8 cellular contexts compared by ENCODE assay signal in genomic region chr6:90940812-90941481, GRCh38.
DNase-seq lines count a peak whose midpoint lies in the region; ATAC-seq and TF ChIP-seq lines count a peak whose summit lies in the region.

No MANE protein-coding gene starts in this region.

- H3K4me1 Mint-ChIP-seq in Caco-2 (ENCODE audit: low read depth, unreplicated experiment), result no peaks in the 10 kb centered on the region
- H3K4me1 Mint-ChIP-seq in T-helper 2 cell treated with Interferon-gamma antibody and Interleukin-4, amounts not matched to agents 5 μg/mL and 100 μg/mL, for 36 hours (ENCODE audit: low read depth), result peaks cover 5% of the 10 kb centered on the region

- no peak overlapping the region for H3K27ac Mint-ChIP-seq in Caco-2 (ENCODE audit: unreplicated experiment)
- no peak overlapping the region for H3K27ac Mint-ChIP-seq in T-helper 2 cell treated with Interferon-gamma antibody and Interleukin-4, amounts not matched to agents 5 μg/mL and 100 μg/mL, for 36 hours

- H3K9ac ChIP-seq in rectal smooth muscle tissue (ENCODE audit: low read length), result no peak overlapping the region

- no peaks in the 10 kb centered on the region for H3K9me3 ChIP-seq in Caco-2

- no peaks in the 10 kb centered on the region for H3K27me3 Mint-ChIP-seq in Caco-2 (ENCODE audit: insufficient read depth, unreplicated experiment)
- H3K27me3 Mint-ChIP-seq in T-helper 2 cell treated with Interferon-gamma antibody and Interleukin-4, amounts not matched to agents 5 μg/mL and 100 μg/mL, for 36 hours (ENCODE audit: low read depth), result peaks cover 4% of the 10 kb centered on the region

- H3K9me3 Mint-ChIP-seq in Caco-2 (ENCODE audit: unreplicated experiment), result no peaks in the 10 kb centered on the region
- H3K9me3 Mint-ChIP-seq in T-helper 2 cell treated with Interferon-gamma antibody and Interleukin-4, amounts not matched to agents 5 μg/mL and 100 μg/mL, for 36 hours, result no peaks in the 10 kb centered on the region

- H3K36me3 Mint-ChIP-seq in Caco-2 (ENCODE audit: insufficient read depth, unreplicated experiment), result no peaks in the 10 kb centered on the region
- no peaks in the 10 kb centered on the region for H3K36me3 Mint-ChIP-seq in T-helper 2 cell treated with Interferon-gamma antibody and Interleukin-4, amounts not matched to agents 5 μg/mL and 100 μg/mL, for 36 hours (ENCODE audit: low read depth)

- H3K36me3 ChIP-seq in Caco-2 (ENCODE audit: control insufficient read depth, insufficient read depth, low read length), result no peaks in the 10 kb centered on the region
- H3K36me3 ChIP-seq in rectal smooth muscle tissue (ENCODE audit: control insufficient read depth, insufficient read depth, low read length), result no peaks in the 10 kb centered on the region

- TF ChIP-seq CTCF in Caco-2 (IDR thresholded peaks at IDR 0.05; ENCODE audit: insufficient read depth in 1 of 2, low read depth in 1 of 2, low read length in 1 of 2, severe bottlenecking in 1 of 2, unreplicated experiment in 1 of 2), result peak; percentile 45 to 58

- no peaks in the 10 kb centered on the region; the same call in 1 of the 2 replicates for H3K27me3 ChIP-seq in Caco-2 (replicated peaks; ENCODE audit: control insufficient read depth, insufficient read depth, low read length)
- H3K27me3 ChIP-seq in rectal smooth muscle tissue (ENCODE audit: control insufficient read depth, insufficient read depth, low read length), result no peaks in the 10 kb centered on the region

- H3K4me1 ChIP-seq in Caco-2, result no peaks in the 10 kb centered on the region
- H3K4me1 ChIP-seq in rectal smooth muscle tissue (ENCODE audit: control insufficient read depth, insufficient read depth, low read length), result no peaks in the 10 kb centered on the region

- H3K4me3 ChIP-seq in Caco-2 (ENCODE audit: low read depth, low read length) (no peak overlapping the region), rectal smooth muscle tissue (ENCODE audit: low read length) (peak overlapping the region; percentile 15)

- BruUV-seq in Caco-2 (replicated peaks; lab: Mats Ljungman, UMichigan), result no TSS peak

- CTCF ChIA-PET in Caco-2 (lab: Charles Lee), result no interaction called here

- peak; percentile 97 for ATAC-seq in GM18909 (IDR thresholded peaks at IDR 0.05; ENCODE audit: poor library complexity, unreplicated experiment)
- peak; percentile 99 for ATAC-seq in HG03060 (IDR thresholded peaks at IDR 0.05; ENCODE audit: low read depth, unreplicated experiment)

- H3K4me3 Mint-ChIP-seq in Caco-2 (ENCODE audit: unreplicated experiment), result no peak overlapping the region
- peak overlapping the region; percentile 38 for H3K4me3 Mint-ChIP-seq in T-helper 2 cell treated with Interferon-gamma antibody and Interleukin-4, amounts not matched to agents 5 μg/mL and 100 μg/mL, for 36 hours

- H3K27ac ChIP-seq in rectal smooth muscle tissue (ENCODE audit: low read depth, low read length), result no peak overlapping the region

- peak in 1 of 2 experiments; percentile 46 for DNase-seq in Caco-2
- peak; percentile 46 to 77 for DNase-seq in NCI-H2081 (lab: John Stamatoyannopoulos, UW)
- no peak for DNase-seq in T-helper 2 cell treated with Interferon-gamma antibody and Interleukin-4, amounts not matched to agents 5 μg/mL and 100 μg/mL, for 36 hours (ENCODE audit: low spot score)
- peak; percentile 41 for DNase-seq in globus pallidus (ENCODE audit: low spot score)
- no peak for DNase-seq in dedifferentiated amniotic fluid mesenchymal stem cell (ENCODE audit: extremely low spot score)

- intact Hi-C loops in Caco-2 (cut with micrococcal nuclease; ENCODE audit: unreplicated experiment), result loop anchor here (1.0 to 5.0 kb wide), 4 partner anchors 41 to 1836 kb away; no protein-coding TSS in a partner anchor

- POLR2A ChIA-PET in Caco-2 (lab: Charles Lee), result no interaction called here

Comparison
In these comparisons a context has a peak if more than half of its experiments do, and no peak if none do; other contexts are left out.
1. DNase-seq: peak in NCI-H2081 (2 of 2) and globus pallidus (single experiment); none in T-helper 2 cell treated with Interferon-gamma antibody and Interleukin-4, amounts not matched to agents 5 μg/mL and 100 μg/mL, for 36 hours (single experiment) and dedifferentiated amniotic fluid mesenchymal stem cell (single experiment).